9 cellular contexts compared by ENCODE assay signal in the genomic region with DNA sequence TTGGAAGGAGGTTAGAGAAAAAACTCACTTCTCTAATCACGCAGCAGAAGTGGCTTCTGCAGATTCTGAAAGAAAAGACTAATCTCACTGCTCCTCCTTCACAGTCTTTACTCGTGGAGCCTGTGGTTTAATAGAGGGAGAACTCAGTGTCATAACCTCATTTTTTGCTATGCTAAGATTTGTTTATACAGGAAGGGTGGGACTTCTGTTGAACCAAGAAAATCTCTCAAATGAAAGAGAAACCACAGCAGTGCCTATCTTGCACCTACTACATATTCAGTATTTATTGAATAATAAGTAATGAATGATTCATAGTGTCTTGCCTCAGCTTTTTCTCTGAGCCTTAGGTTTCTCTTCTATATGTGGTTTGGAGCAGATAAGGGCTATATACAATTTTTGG.
DNase-seq lines count a peak whose midpoint lies in the region; ATAC-seq and TF ChIP-seq lines count a peak whose summit lies in the region.
"Had no signal": no experiment of that assay in that cellular context is flagged by ENCODE, and none has a peak within 500 bp of the region (broad histone marks: within the 10 kb centered on the region; RNA-seq: fewer than 3 reads in every experiment).

No MANE protein-coding gene starts in this region.

- DNase-seq in T-cell (peak in 11 of 34 experiments; percentile 0 to 29 (median 6)), activated gamma-delta T cell treated with Interleukin-2 at 50 U/mL for 16 hours (no peak), NCI-H82 (lab: John Stamatoyannopoulos, UW) (no peak), T1000 (lab: John Stamatoyannopoulos, UW) (no peak), brain microvascular endothelial cell (no peak)
- peak in 7 of 9 donors; percentile 54 to 83 (median 74) for DNase-seq in naive thymus-derived CD4-positive, alpha-beta T cell
- DNase-seq: amniotic stem cell had no signal

- H3K27me3 ChIP-seq in naive thymus-derived CD4-positive, alpha-beta T cell (ENCODE audit: control insufficient read depth in 2 of 2, insufficient read depth in 2 of 2, low read length in 2 of 2) = no peaks in the 10 kb centered on the region
- no peaks in the 10 kb centered on the region for H3K27me3 ChIP-seq in brain microvascular endothelial cell (replicated peaks)

- H3K4me3 ChIP-seq in naive thymus-derived CD4-positive, alpha-beta T cell (ENCODE audit: low read length) = peak overlapping the region; percentile 41
- no peak overlapping the region for H3K4me3 ChIP-seq in brain microvascular endothelial cell (ENCODE audit: low read depth, low read length)

- ATAC-seq in GM18909 (IDR thresholded peaks at IDR 0.05; ENCODE audit: poor library complexity, unreplicated experiment) (peak; percentile 58), HG02588 (IDR thresholded peaks at IDR 0.05; ENCODE audit: unreplicated experiment) (peak; percentile 45), T-cell (replicated peaks in 1 of 4) (peak; percentile 96 to 98 (median 97))
- peak; percentile 97 for ATAC-seq in naive thymus-derived CD4-positive, alpha-beta T cell

- H3K36me3 Mint-ChIP-seq in T-cell = peaks cover 4% of the 10 kb centered on the region
- H3K36me3 Mint-ChIP-seq in naive thymus-derived CD4-positive, alpha-beta T cell = peaks cover 0 to 19% (median 4%) of the 10 kb centered on the region in 5 donors

- no peaks in the 10 kb centered on the region for H3K9me3 ChIP-seq in naive thymus-derived CD4-positive, alpha-beta T cell (ENCODE audit: control insufficient read depth in 2 of 3, low read length in 3 of 3)

- TF ChIP-seq CTCF in brain microvascular endothelial cell (IDR thresholded peaks at IDR 0.05; ENCODE audit: low read depth, low read length, missing control alignments) = no peak

- no peaks in the 10 kb centered on the region for H3K27me3 Mint-ChIP-seq in T-cell
- H3K27me3 Mint-ChIP-seq in naive thymus-derived CD4-positive, alpha-beta T cell = no peaks in the 10 kb centered on the region

- intact Hi-C loops in naive thymus-derived CD4-positive, alpha-beta T cell (cut with micrococcal nuclease) = loop anchor here (1.0 to 10.0 kb wide), 9 partner anchors 12 to 365 kb away; a partner anchor contains a TSS

- peaks cover 19 to 29% of the 10 kb centered on the region in 2 donors for H3K4me1 ChIP-seq in naive thymus-derived CD4-positive, alpha-beta T cell (ENCODE audit: control insufficient read depth in 2 of 2, insufficient read depth in 2 of 2, low read length in 2 of 2)

- CTCF ChIA-PET in T-cell (lab: Charles Lee) = no interaction called here
- CTCF ChIA-PET in naive thymus-derived CD4-positive, alpha-beta T cell (lab: Charles Lee) = no interaction called here

- peak overlapping the region; percentile 98 to 99 for H3K27ac Mint-ChIP-seq in T-cell
- H3K27ac Mint-ChIP-seq in naive thymus-derived CD4-positive, alpha-beta T cell = peak overlapping the region; percentile 90 to 99 (median 96)

- no peaks in the 10 kb centered on the region for H3K36me3 ChIP-seq in naive thymus-derived CD4-positive, alpha-beta T cell (ENCODE audit: control insufficient read depth in 2 of 3, insufficient read depth in 3 of 3, low read length in 3 of 3)
- H3K36me3 ChIP-seq in brain microvascular endothelial cell (replicated peaks) = no peaks in the 10 kb centered on the region

- H3K9me3 Mint-ChIP-seq in T-cell = peaks cover 2 to 11% (median 4%) of the 10 kb centered on the region in 3 donors
- peaks cover 0 to 17% (median 5%) of the 10 kb centered on the region in 11 donors for H3K9me3 Mint-ChIP-seq in naive thymus-derived CD4-positive, alpha-beta T cell

- POLR2A ChIA-PET in T-cell (lab: Charles Lee) = interaction anchor here in 1 of 2 donors (1.0 kb wide), 1 partner anchor 133 kb away, joined by 3 read pairs; no protein-coding TSS in a partner anchor
- POLR2A ChIA-PET in naive thymus-derived CD4-positive, alpha-beta T cell (lab: Charles Lee) = interaction anchor here (0.9 to 2.1 kb wide), 6 partner anchors 14 to 136 kb away, joined by 3 to 6 read pairs (median 4); a partner anchor contains a TSS

- in situ Hi-C loops in brain microvascular endothelial cell (cut with HindIII; ENCODE audit: low pct_ligation_motif_present, low sequenced_read_pairs) = no loop called here

- H3K4me1 Mint-ChIP-seq in T-cell = peaks cover 23 to 37% (median 34%) of the 10 kb centered on the region in 3 donors
- peaks cover 10 to 45% (median 35%) of the 10 kb centered on the region in 7 donors for H3K4me1 Mint-ChIP-seq in naive thymus-derived CD4-positive, alpha-beta T cell

- peak overlapping the region; percentile 58 to 78 (median 65) for H3K4me3 Mint-ChIP-seq in T-cell
- H3K4me3 Mint-ChIP-seq in naive thymus-derived CD4-positive, alpha-beta T cell = peak overlapping the region; percentile 63 to 85 (median 78)

- H3K27ac ChIP-seq in naive thymus-derived CD4-positive, alpha-beta T cell (ENCODE audit: low read depth, low read length) = peak overlapping the region; percentile 58
- H3K27ac ChIP-seq in brain microvascular endothelial cell = no peak overlapping the region

Comparison
In these comparisons a context has a peak if more than half of its experiments do, and no peak if none do; other contexts are left out.
1. ATAC-seq: peak in every context shown above with its lines; median percentile 97 in T-cell; 97 in naive thymus-derived CD4-positive, alpha-beta T cell; 58 in GM18909; 45 in HG02588.
2. DNase-seq: peak in naive thymus-derived CD4-positive, alpha-beta T cell (7 of 9); none in activated gamma-delta T cell treated with Interleukin-2 at 50 U/mL for 16 hours (single experiment), NCI-H82 (single experiment), T1000 (single experiment) and brain microvascular endothelial cell (single experiment).